In genomic region chr11:63768232-63769043, GRCh38 we compare ENCODE assay signal across 8 cellular contexts. TPM values are rescaled to one million over a fixed set of nuclear protein-coding genes. Genes with fewer than 3 reads are reported as not detected.
DNase-seq lines count a peak whose midpoint lies in the region; ATAC-seq lines count a peak whose summit lies in the region.

Gene ZFTA (minus strand): TSS chr11:63768775. CDS start chr11:63768622, 153 bp downstream.

- H3K27ac ChIP-seq in epithelial cell of prostate = peak within 1 kb of the TSS; percentile 12

- peak; percentile 59 for DNase-seq in DMS53 (lab: John Stamatoyannopoulos, UW)
- DNase-seq in DMS53 treated with DMSO at 0.1 percent for 48 hours (lab: John Stamatoyannopoulos, UW; ENCODE audit: unreplicated experiment) = no peak
- peak; percentile 77 for DNase-seq in NCI-H82 (lab: John Stamatoyannopoulos, UW)
- DNase-seq in activated T-cell treated with anti-CD3 and anti-CD28 coated beads for 24 hours (ENCODE audit: low read depth) = peak; percentile 48
- no peak for DNase-seq in epithelial cell of prostate (ENCODE audit: low read depth, low spot score)
- peak; percentile 51 for DNase-seq in mucosa of gallbladder (ENCODE audit: low spot score)
- peak; percentile 34 to 38 for DNase-seq in stimulated activated CD8-positive, alpha-beta memory T cell treated with anti-CD3 and anti-CD28 coated beads, Interleukin-7, amount 100 ng/mL, for 48 hours (ENCODE audit: extremely low read depth in 1 of 2, low read depth in 1 of 2)

- ATAC-seq in HG03066 (IDR thresholded peaks at IDR 0.05; ENCODE audit: low read depth, unreplicated experiment) = peak; percentile 49

RNA-seq across cellular contexts. Expression of gene ZFTA, which starts in this region (rescaled TPM):
- 30.7 TPM for total RNA-seq in mucosa of gallbladder

Comparison
In these comparisons a context has a peak if more than half of its experiments do, and no peak if none do; other contexts are left out.
1. DNase-seq: peak in DMS53 (single experiment), NCI-H82 (single experiment), activated T-cell treated with anti-CD3 and anti-CD28 coated beads for 24 hours (single experiment), mucosa of gallbladder (single experiment) and stimulated activated CD8-positive, alpha-beta memory T cell treated with anti-CD3 and anti-CD28 coated beads, Interleukin-7, amount 100 ng/mL, for 48 hours (2 of 2); none in DMS53 treated with DMSO at 0.1 percent for 48 hours (single experiment) and epithelial cell of prostate (single experiment).